In the genomic region with DNA sequence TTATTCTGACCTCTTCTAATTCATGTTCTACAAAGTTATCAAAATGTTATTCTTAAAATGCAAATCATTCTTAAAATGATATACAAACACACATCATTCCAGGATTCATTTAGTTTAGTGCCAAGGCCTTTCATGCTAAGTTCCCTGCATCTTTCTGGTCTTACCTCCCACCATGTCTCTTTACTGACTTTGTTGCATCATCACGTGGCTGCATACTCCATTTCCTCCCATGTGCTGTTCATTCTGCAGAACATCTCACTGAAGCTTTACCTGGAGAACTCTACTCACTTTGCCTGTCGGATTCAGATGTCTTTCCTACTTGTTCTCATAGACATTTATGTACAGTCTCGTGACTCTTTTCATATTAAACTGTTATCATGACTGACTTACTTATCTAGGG, we compare ENCODE assay signal across 24 cellular contexts.
"Had no signal": no experiment of that assay in that cellular context is flagged by ENCODE, and none has a peak within 500 bp of the region (broad histone marks: within the 10 kb centered on the region; RNA-seq: fewer than 3 reads in every experiment).

No MANE protein-coding gene starts in this region.

- H2AFZ ChIP-seq: hepatocyte had no signal

- H3K36me3 ChIP-seq: colonic mucosa, esophagus muscularis mucosa, gastroesophageal sphincter, heart left ventricle, left lung, neutrophil, pancreas, thoracic aorta, upper lobe of right lung had no signal

- ATAC-seq: foreskin keratinocyte; gastroesophageal sphincter; heart left ventricle; left cardiac atrium; left lung; naive thymus-derived CD8-positive, alpha-beta T cell; pancreas; stimulated activated naive B cell treated with anti-CD40 and anti-IgM and Interleukin-4, amounts not matched to agents 10 μg/mL and 1 μg/mL and 100 μg/mL, for 72 hours; upper lobe of right lung had no signal

- H3K4me2 ChIP-seq: hepatocyte had no signal

- H3K9me3 ChIP-seq: colonic mucosa, pancreas had no signal

- H3K27me3 ChIP-seq: colonic mucosa, esophagus muscularis mucosa, foreskin keratinocyte, gastroesophageal sphincter, hepatocyte, left lung, neutrophil, pancreas, spleen, tibial nerve, upper lobe of right lung had no signal

- H3K27ac ChIP-seq: colonic mucosa, foreskin keratinocyte, left lung, neutrophil, pancreas, skin epidermis, spleen, thoracic aorta, tibial nerve, upper lobe of right lung had no signal

- H3K4me3 ChIP-seq: colonic mucosa, esophagus muscularis mucosa, gastroesophageal sphincter, heart left ventricle, hepatocyte, left lung, pancreas, skin epidermis, spleen, thoracic aorta, tibial nerve, upper lobe of right lung had no signal

- FAIRE-seq: endothelial cell of umbilical vein, islet of Langerhans had no signal

- DNase-seq: colonic mucosa; effector CD8-positive, alpha-beta T cell; endodermal cell; foreskin keratinocyte; heart left ventricle; left cardiac atrium; left lung; mesendoderm; midbrain; naive thymus-derived CD8-positive, alpha-beta T cell; pancreas; spleen; stimulated activated CD4-positive, alpha-beta T cell treated with anti-CD3 and anti-CD28 coated beads, Interleukin-2, amount 100 ng/mL, for 48 hours; stimulated activated naive B cell treated with anti-CD40 and anti-IgM and Interleukin-4, amounts not matched to agents 10 μg/mL and 1 μg/mL and 100 μg/mL, for 72 hours; upper lobe of right lung had no signal

- H3K4me1 ChIP-seq: colonic mucosa, foreskin keratinocyte, heart left ventricle, spleen, tibial nerve had no signal

- H3K79me2 ChIP-seq: hepatocyte had no signal
